Comparison of ENCODE assay signal across 21 cellular contexts in genomic region chr7:9231683-9232082, GRCh38.
DNase-seq lines count a peak whose midpoint lies in the region; ATAC-seq, FAIRE-seq and TF ChIP-seq lines count a peak whose summit lies in the region.
"Had no signal": no experiment of that assay in that cellular context is flagged by ENCODE, and none has a peak within 500 bp of the region (broad histone marks: within the 10 kb centered on the region; RNA-seq: fewer than 3 reads in every experiment).

No MANE protein-coding gene starts in this region.

- no peak overlapping the region for H3K27ac Mint-ChIP-seq in endodermal cell
- H3K27ac Mint-ChIP-seq: activated naive CD4-positive, alpha-beta T cell treated with anti-CD3 and anti-CD28 coated beads, Interleukin-2, amount 50 U/mL, for 24 hours; CD4-positive, alpha-beta T cell; stimulated activated memory B cell treated with anti-CD40 and anti-IgM and Interleukin-4, amounts not matched to agents 10 μg/mL and 1 μg/mL and 100 μg/mL, for 72 hours had no signal

- no peaks in the 10 kb centered on the region for H3K4me1 ChIP-seq in endodermal cell (ENCODE audit: control insufficient read depth, insufficient read depth, low read length)
- H3K4me1 ChIP-seq: sigmoid colon, upper lobe of left lung had no signal

- no peak overlapping the region for H3K4me3 Mint-ChIP-seq in endodermal cell
- H3K4me3 Mint-ChIP-seq: activated naive CD4-positive, alpha-beta T cell treated with anti-CD3 and anti-CD28 coated beads, Interleukin-2, amount 50 U/mL, for 24 hours; CD4-positive, alpha-beta T cell; neural crest cell; stimulated activated memory B cell treated with anti-CD40 and anti-IgM and Interleukin-4, amounts not matched to agents 10 μg/mL and 1 μg/mL and 100 μg/mL, for 72 hours had no signal

- TF ChIP-seq CTCF in endodermal cell (conservative IDR thresholded peaks at IDR 0.05) = no peak

- H3K4me1 Mint-ChIP-seq in endodermal cell = peaks cover 5% of the 10 kb centered on the region
- H3K4me1 Mint-ChIP-seq: activated naive CD4-positive, alpha-beta T cell treated with anti-CD3 and anti-CD28 coated beads, Interleukin-2, amount 50 U/mL, for 24 hours; stimulated activated memory B cell treated with anti-CD40 and anti-IgM and Interleukin-4, amounts not matched to agents 10 μg/mL and 1 μg/mL and 100 μg/mL, for 72 hours had no signal

- FAIRE-seq in HTR-8/SVneo (lab: Jason Lieb, UNC) = no peak
- FAIRE-seq: bronchial epithelial cell had no signal

- no peak overlapping the region for H3K27ac ChIP-seq in endodermal cell (ENCODE audit: low read depth, low read length)
- H3K27ac ChIP-seq: sigmoid colon, upper lobe of left lung, VCaP had no signal

- no peak overlapping the region for H3K4me3 ChIP-seq in endodermal cell (ENCODE audit: low read length)
- H3K4me3 ChIP-seq: sigmoid colon, upper lobe of left lung had no signal

- no peaks in the 10 kb centered on the region for H3K27me3 Mint-ChIP-seq in endodermal cell (ENCODE audit: insufficient read depth)
- H3K27me3 Mint-ChIP-seq: activated naive CD4-positive, alpha-beta T cell treated with anti-CD3 and anti-CD28 coated beads, Interleukin-2, amount 50 U/mL, for 24 hours; CD4-positive, alpha-beta T cell; stimulated activated memory B cell treated with anti-CD40 and anti-IgM and Interleukin-4, amounts not matched to agents 10 μg/mL and 1 μg/mL and 100 μg/mL, for 72 hours had no signal

- no peaks in the 10 kb centered on the region for H3K36me3 Mint-ChIP-seq in endodermal cell (ENCODE audit: low read depth)
- H3K36me3 Mint-ChIP-seq: activated naive CD4-positive, alpha-beta T cell treated with anti-CD3 and anti-CD28 coated beads, Interleukin-2, amount 50 U/mL, for 24 hours; stimulated activated memory B cell treated with anti-CD40 and anti-IgM and Interleukin-4, amounts not matched to agents 10 μg/mL and 1 μg/mL and 100 μg/mL, for 72 hours had no signal

- peak; percentile 83 for DNase-seq in NCI-H1436 (lab: John Stamatoyannopoulos, UW)
- no peak for DNase-seq in NCI-H1436 treated with DMSO at 0.1 percent for 48 hours (lab: John Stamatoyannopoulos, UW)
- peak; percentile 34 for DNase-seq in NCI-H526 treated with DMSO at 0.1 percent for 48 hours (lab: John Stamatoyannopoulos, UW)
- DNase-seq in endodermal cell = peak; percentile 44
- no peak for DNase-seq in ureter (ENCODE audit: low spot score)
- DNase-seq in HTR-8/SVneo (ENCODE audit: insufficient read length, low spot score) = no peak
- no peak for DNase-seq in SKM-1 (lab: John Stamatoyannopoulos, UW; ENCODE audit: unreplicated experiment)
- DNase-seq: CD4-positive, alpha-beta T cell; effector memory CD4-positive, alpha-beta T cell; GF-D8; IMR-90; mammary epithelial cell; NCI-H1048; sigmoid colon; upper lobe of left lung had no signal

- no peak overlapping the region for H3K9ac ChIP-seq in endodermal cell (ENCODE audit: extremely low read depth, low read length, poor library complexity, severe bottlenecking)

- 81 to 91% methylated on average over 4 to 6 of the region's 6 CpGs for WGBS in endodermal cell (ENCODE audit: insufficient coverage in 1 of 2, insufficient read length in 1 of 2), 2 experiments

- H3K27me3 ChIP-seq in endodermal cell (ENCODE audit: control insufficient read depth, insufficient read depth, low read length, poor library complexity, severe bottlenecking) = no peaks in the 10 kb centered on the region
- H3K27me3 ChIP-seq: sigmoid colon, upper lobe of left lung had no signal

- H3K36me3 ChIP-seq in endodermal cell (ENCODE audit: control insufficient read depth, insufficient read depth, low read length) = no peaks in the 10 kb centered on the region
- H3K36me3 ChIP-seq: sigmoid colon, upper lobe of left lung had no signal

- H3K9me3 Mint-ChIP-seq in endodermal cell = no peaks in the 10 kb centered on the region
- H3K9me3 Mint-ChIP-seq: neural crest cell had no signal

- ATAC-seq in HG03460 (IDR thresholded peaks at IDR 0.05; ENCODE audit: unreplicated experiment) = no peak
- ATAC-seq: stimulated activated memory B cell treated with anti-CD40 and anti-IgM and Interleukin-4, amounts not matched to agents 10 μg/mL and 1 μg/mL and 100 μg/mL, for 72 hours had no signal

- no peaks in the 10 kb centered on the region for H3K9me3 ChIP-seq in endodermal cell (ENCODE audit: control insufficient read depth, low read length)
- H3K9me3 ChIP-seq: sigmoid colon, upper lobe of left lung had no signal

Comparison
In these comparisons a context has a peak if more than half of its experiments do, and no peak if none do; other contexts are left out.
1. DNase-seq: peak in NCI-H1436 (single experiment), NCI-H526 treated with DMSO at 0.1 percent for 48 hours (single experiment) and endodermal cell (single experiment); none in NCI-H1436 treated with DMSO at 0.1 percent for 48 hours (single experiment), ureter (single experiment), HTR-8/SVneo (single experiment) and SKM-1 (single experiment).